In genomic region chr2:209771474-209772292, GRCh38 we compare ENCODE assay signal across 9 cellular contexts. TPM values are rescaled to one million over a fixed set of nuclear protein-coding genes. Genes with fewer than 3 reads are reported as not detected.
DNase-seq lines count a peak whose midpoint lies in the region; ATAC-seq, FAIRE-seq and TF ChIP-seq lines count a peak whose summit lies in the region.
"Had no signal": no experiment of that assay in that cellular context is flagged by ENCODE, and none has a peak within 500 bp of the region (broad histone marks: within the 10 kb centered on the region; RNA-seq: fewer than 3 reads in every experiment).

A gene with protein sequence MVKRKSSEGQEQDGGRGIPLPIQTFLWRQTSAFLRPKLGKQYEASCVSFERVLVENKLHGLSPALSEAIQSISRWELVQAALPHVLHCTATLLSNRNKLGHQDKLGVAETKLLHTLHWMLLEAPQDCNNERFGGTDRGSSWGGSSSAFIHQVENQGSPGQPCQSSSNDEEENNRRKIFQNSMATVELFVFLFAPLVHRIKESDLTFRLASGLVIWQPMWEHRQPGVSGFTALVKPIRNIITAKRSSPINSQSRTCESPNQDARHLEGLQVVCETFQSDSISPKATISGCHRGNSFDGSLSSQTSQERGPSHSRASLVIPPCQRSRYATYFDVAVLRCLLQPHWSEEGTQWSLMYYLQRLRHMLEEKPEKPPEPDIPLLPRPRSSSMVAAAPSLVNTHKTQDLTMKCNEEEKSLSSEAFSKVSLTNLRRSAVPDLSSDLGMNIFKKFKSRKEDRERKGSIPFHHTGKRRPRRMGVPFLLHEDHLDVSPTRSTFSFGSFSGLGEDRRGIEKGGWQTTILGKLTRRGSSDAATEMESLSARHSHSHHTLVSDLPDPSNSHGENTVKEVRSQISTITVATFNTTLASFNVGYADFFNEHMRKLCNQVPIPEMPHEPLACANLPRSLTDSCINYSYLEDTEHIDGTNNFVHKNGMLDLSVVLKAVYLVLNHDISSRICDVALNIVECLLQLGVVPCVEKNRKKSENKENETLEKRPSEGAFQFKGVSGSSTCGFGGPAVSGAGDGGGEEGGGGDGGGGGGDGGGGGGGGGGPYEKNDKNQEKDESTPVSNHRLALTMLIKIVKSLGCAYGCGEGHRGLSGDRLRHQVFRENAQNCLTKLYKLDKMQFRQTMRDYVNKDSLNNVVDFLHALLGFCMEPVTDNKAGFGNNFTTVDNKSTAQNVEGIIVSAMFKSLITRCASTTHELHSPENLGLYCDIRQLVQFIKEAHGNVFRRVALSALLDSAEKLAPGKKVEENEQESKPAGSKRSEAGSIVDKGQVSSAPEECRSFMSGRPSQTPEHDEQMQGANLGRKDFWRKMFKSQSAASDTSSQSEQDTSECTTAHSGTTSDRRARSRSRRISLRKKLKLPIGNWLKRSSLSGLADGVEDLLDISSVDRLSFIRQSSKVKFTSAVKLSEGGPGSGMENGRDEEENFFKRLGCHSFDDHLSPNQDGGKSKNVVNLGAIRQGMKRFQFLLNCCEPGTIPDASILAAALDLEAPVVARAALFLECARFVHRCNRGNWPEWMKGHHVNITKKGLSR (N-terminal part only) (plus strand): TSS chr2:209771832. CDS start chr2:209772073, 241 bp downstream.

- no peak for TF ChIP-seq EP300 in K562 (IDR thresholded peaks at IDR 0.05; ENCODE audit: low read length)

- intact Hi-C loops in K562 (cut with micrococcal nuclease), result no loop called here

- in situ Hi-C loops in Caki2 (cut with HindIII; ENCODE audit: low pct_unique_long_range_greater_than_20kb, low sequenced_read_pairs), result no loop called here
- in situ Hi-C loops in K562 (cut with MboI), result no loop called here

- H3K9me3 ChIP-seq in H9 (ENCODE audit: control insufficient read depth, low read depth, low read length) (no peaks in the 10 kb centered on the region), K562 (replicated peaks; ENCODE audit: control insufficient read depth, insufficient read depth, low read depth, low read length) (no peaks in the 10 kb centered on the region)

- DNase-seq in Caki2 (ENCODE audit: low read depth) (peak; percentile 45), H9 (peak; percentile 85), NCI-H510A treated with DMSO at 0.1 percent for 48 hours (lab: John Stamatoyannopoulos, UW) (peak; percentile 70), K562 (ENCODE audit: extremely low read depth in 1 of 4, low spot score in 3 of 4) (peak; percentile 35 to 50 (median 38)), hippocampal formation (lab: John Stamatoyannopoulos, UW) (peak; percentile 17 to 54), putamen (ENCODE audit: low spot score) (peak; percentile 60), GF-D8 (lab: John Stamatoyannopoulos, UW) (no peak)
- DNase-seq in NK-92 treated with Interleukin-12 subunit alpha and Interleukin-12 subunit beta, amount 100 ng/mL, for 24 hours (lab: John Stamatoyannopoulos, UW), result no peak

- H3K79me1 ChIP-seq in H9 (ENCODE audit: insufficient read depth, low read depth, low read length, poor library complexity, severe bottlenecking), result no peaks in the 10 kb centered on the region

- WGBS in H9 (ENCODE audit: extremely low coverage, insufficient read length, low lambda C conversion rate), result no CpG with 5 or more reads among the region's 73 CpGs
- WGBS in K562 (ENCODE audit: insufficient coverage, low coverage, missing lambda C conversion rate), result 1% methylated on average over 17 of the region's 73 CpGs

- POLR2A ChIA-PET in K562 (lab: Yijun Ruan, JAX), result interaction anchor here (0.6 kb wide), 1 partner anchor 466 kb away, joined by 3 read pairs; no protein-coding TSS in a partner anchor

- H3K9ac ChIP-seq in H9 (ENCODE audit: extremely low read depth, insufficient read length, low read length) (no peak within 1 kb of the TSS), K562 (ENCODE audit: insufficient read depth in 1 of 2, low read depth in 2 of 2, low read length in 2 of 2) (no peak within 1 kb of the TSS; a peak in 1 of 4 replicates)

- H3K18ac ChIP-seq in H9 (ENCODE audit: insufficient read length, low read depth, low read length), result no peak within 1 kb of the TSS

- H3K4me2 ChIP-seq in H9 (ENCODE audit: insufficient read depth, insufficient read length, low read length), result peak within 1 kb of the TSS; percentile 35
- H3K4me2 ChIP-seq in K562 (ENCODE audit: insufficient read depth, low read length), result no peak within 1 kb of the TSS

- H2AFZ ChIP-seq in H9 (ENCODE audit: low read length), result no peak within 1 kb of the TSS
- H2AFZ ChIP-seq in K562 (ENCODE audit: low read depth, low read length), result no peak within 1 kb of the TSS

- no peak within 1 kb of the TSS for H4K8ac ChIP-seq in H9 (replicated peaks; ENCODE audit: insufficient read length, low read depth, low read length)

- no peak within 1 kb of the TSS for H3K4ac ChIP-seq in H9 (ENCODE audit: low read depth, low read length)

- no peak within 1 kb of the TSS for H4K91ac ChIP-seq in H9 (ENCODE audit: insufficient read length, low read depth, low read length)

- H4K5ac ChIP-seq in H9 (ENCODE audit: insufficient read length, low read depth, low read length), result no peak within 1 kb of the TSS

- no peak for FAIRE-seq in K562 (lab: Jason Lieb, UNC)

- H3K4me1 Mint-ChIP-seq in H9, result peaks cover 6 to 12% of the 10 kb centered on the region in 2 experiments

- TF ChIP-seq CTCF in H9 (conservative IDR thresholded peaks at IDR 0.05) (no peak), K562 (IDR thresholded peaks at IDR 0.05 in 2 of 3, conservative IDR thresholded peaks at IDR 0.05 in 1 of 3; ENCODE audit: insufficient read depth in 2 of 3, low read depth in 1 of 3, low read length in 3 of 3) (no peak)

- H3K79me2 ChIP-seq in H9 (ENCODE audit: insufficient read depth, low read length) (no peaks in the 10 kb centered on the region), K562 (ENCODE audit: control insufficient read depth, insufficient read depth, low read length) (no peaks in the 10 kb centered on the region)

- H2BK120ac ChIP-seq in H9 (ENCODE audit: low read depth, low read length, poor library complexity, severe bottlenecking), result no peak within 1 kb of the TSS

- no peaks in the 10 kb centered on the region for H3K36me3 Mint-ChIP-seq in H9 (ENCODE audit: insufficient read depth in 1 of 3, low read depth in 3 of 3)
- H3K36me3 Mint-ChIP-seq: naive thymus-derived CD4-positive, alpha-beta T cell had no signal

- ATAC-seq in K562, result peak; percentile 82
- ATAC-seq: naive thymus-derived CD4-positive, alpha-beta T cell had no signal

- no peaks in the 10 kb centered on the region for H3K9me1 ChIP-seq in K562 (ENCODE audit: control insufficient read depth, insufficient read depth, low read length)

- H2BK5ac ChIP-seq in H9 (ENCODE audit: insufficient read length, low read length), result no peak within 1 kb of the TSS

- peaks cover 3% of the 10 kb centered on the region for H3K23me2 ChIP-seq in H9 (ENCODE audit: insufficient read length, low read depth, low read length, poor library complexity, severe bottlenecking)

- no peak within 1 kb of the TSS for H2BK20ac ChIP-seq in H9 (ENCODE audit: low read depth, low read length, poor library complexity, severe bottlenecking)

- no peak within 1 kb of the TSS for H3K23ac ChIP-seq in H9 (ENCODE audit: insufficient read length, low read depth, low read length)

- H3K14ac ChIP-seq in H9 (ENCODE audit: insufficient read depth, low read length), result no peak within 1 kb of the TSS

- no peak within 1 kb of the TSS for H2AK5ac ChIP-seq in H9 (ENCODE audit: insufficient read length, low read length)

- no peak within 1 kb of the TSS for H3K4me3 ChIP-seq in K562

- H3K27ac ChIP-seq in H9 (ENCODE audit: insufficient read length, low read depth, low read length) (no peak within 1 kb of the TSS), K562 (ENCODE audit: extremely low read depth, low read depth, low read length) (no peak within 1 kb of the TSS)

- no peak within 1 kb of the TSS for H3T11ph ChIP-seq in H9 (ENCODE audit: low read length)

- H2BK15ac ChIP-seq in H9 (ENCODE audit: low read depth, low read length), result no peak within 1 kb of the TSS

- no peaks in the 10 kb centered on the region; a peak in 2 of 5 replicates for H3K9me3 Mint-ChIP-seq in H9

- no peak for TF ChIP-seq RAD21 in K562 (CRISPR knock-in tag; conservative IDR thresholded peaks at IDR 0.05 in 1 of 2, IDR thresholded peaks at IDR 0.05 in 1 of 2)

- H3K4me3 Mint-ChIP-seq in H9, result peak within 1 kb of the TSS; percentile 66 to 82

- peaks cover 71% of the 10 kb centered on the region for H3K27me3 Mint-ChIP-seq in H9 (ENCODE audit: low read depth)

- peak within 1 kb of the TSS in 1 of 3 experiments; percentile 78; a peak in 1 of 7 replicates for H3K27ac Mint-ChIP-seq in H9
- H3K27ac Mint-ChIP-seq: naive thymus-derived CD4-positive, alpha-beta T cell had no signal

- H3K56ac ChIP-seq in H9 (ENCODE audit: insufficient read length, low read depth, low read length), result no peak within 1 kb of the TSS

- H3K4me1 ChIP-seq in H9 (ENCODE audit: insufficient read depth, low read length), result no peaks in the 10 kb centered on the region
- H3K4me1 ChIP-seq in K562 (replicated peaks in 1 of 2; ENCODE audit: control insufficient read depth in 2 of 2, insufficient read depth in 2 of 2, low read length in 2 of 2), result peaks cover 0 to 7% of the 10 kb centered on the region in 2 experiments; a peak in 1 of 5 replicates

- no peak for TF ChIP-seq POLR2A in K562 (conservative IDR thresholded peaks at IDR 0.05)

- CTCF ChIA-PET in K562 (lab: Yijun Ruan, JAX; ENCODE audit: low intra/inter-chr PET ratio), result no interaction called here

- no peaks in the 10 kb centered on the region for H3K36me3 ChIP-seq in K562 (ENCODE audit: control insufficient read depth, insufficient read depth, low read length)

- H3K27me3 ChIP-seq in H9 (ENCODE audit: insufficient read depth, low read length), result peaks cover 11% of the 10 kb centered on the region; the same call in 1 of the 2 replicates
- H3K27me3 ChIP-seq in K562 (ENCODE audit: control insufficient read depth in 2 of 2, insufficient read depth in 2 of 2, low read length in 2 of 2), result no peaks in the 10 kb centered on the region

- H4K20me1 ChIP-seq in H9 (ENCODE audit: control insufficient read depth, insufficient read depth, insufficient read length) (no peaks in the 10 kb centered on the region), K562 (replicated peaks; ENCODE audit: control insufficient read depth, insufficient read depth, low read length) (no peaks in the 10 kb centered on the region)

- no peak within 1 kb of the TSS for H2BK12ac ChIP-seq in H9 (ENCODE audit: insufficient read length, low read depth, low read length)

- BruUV-seq in K562 (replicated peaks; lab: Mats Ljungman, UMichigan), result no TSS peak

RNA-seq across cellular contexts. Expression of the gene that starts here (rescaled TPM):
- total RNA-seq in Caki2 (2014; rRNA removed; shearing (Covaris generic); ENCODE audit: low replicate concordance), result 0.03 TPM in 1 of 2 replicates, not detected in the other
- total RNA-seq in H9 (2021) (0.52 and 0.77 TPM in 2 replicates), K562 (2014; rRNA removed) (not detected in 2 replicates), K562 (2014; rRNA removed; fragmentation: Illumina TruSeq; extraction: Trizol) (under 0.01 TPM in 1 of 2 replicates, not detected in the other), K562 (2015; rRNA removed; fragmentation: Illumina TruSeq; extraction: Trizol) (not detected in 2 replicates), K562 (2021) (0.11 TPM in 1 of 2 replicates, not detected in the other)
- total RNA-seq in K562 (2011; cell fraction: chromatin; rRNA removed; ENCODE audit: low replicate concordance), result 0.09 and 0.11 TPM in 2 replicates
- 0.13 TPM in 1 of 2 replicates, not detected in the other for total RNA-seq in K562 (2011; cell fraction: nucleolus; rRNA removed)
- total RNA-seq in K562 (2011; cell fraction: nucleoplasm; rRNA removed), result 0.07 TPM in 1 of 2 replicates, not detected in the other
- polyA plus RNA-seq in K562 (2011; rRNA removed) (not detected in 2 replicates), K562 (2014; fragmentation: Illumina TruSeq; extraction: Trizol) (0.01 TPM in 1 of 2 replicates, not detected in the other), K562 (2014; fragmentation: Nextera tagmentation; extraction: Ambion mirVana) (under 1 TPM in 1 of 2 experiments, not detected in 1; under 0.01 TPM), K562 (2014; rRNA removed) (0.04 TPM in 1 of 2 replicates, not detected in the other)
- polyA plus RNA-seq in K562 (2011; cell fraction: cytosol; rRNA removed), result not detected in 2 replicates
- 0.11 TPM in 1 of 2 replicates, not detected in the other for polyA plus RNA-seq in K562 (2011; cell fraction: nucleus; rRNA removed)
- polyA plus RNA-seq in K562 (2012), result under 0.01 and 0.01 TPM in 2 replicates
- not detected in 2 replicates for polyA minus RNA-seq in K562 (2011; rRNA and poly(A)+ RNA removed)
- not detected in 2 replicates for polyA minus RNA-seq in K562 (2011; cell fraction: cytosol; rRNA and poly(A)+ RNA removed)
- under 0.01 TPM in 1 of 2 replicates, not detected in the other for polyA minus RNA-seq in K562 (2011; cell fraction: nucleus; rRNA and poly(A)+ RNA removed)
- total RNA-seq: naive thymus-derived CD4-positive, alpha-beta T cell had no signal
- polyA plus RNA-seq: naive thymus-derived CD4-positive, alpha-beta T cell had no signal

Comparison
In these comparisons a context has a peak if more than half of its experiments do, and no peak if none do; other contexts are left out.
1. Peak in DNase-seq in Caki2; RNA of the gene not detected or under 1 TPM.
2. Peak in DNase-seq and H3K4me2 ChIP-seq in H9; RNA of the gene not detected or under 1 TPM.
3. Peak in DNase-seq and ATAC-seq in K562; RNA of the gene not detected or under 1 TPM.
4. DNase-seq: peak in NCI-H510A treated with DMSO at 0.1 percent for 48 hours (single experiment), hippocampal formation (2 of 2) and putamen (single experiment); none in NK-92 treated with Interleukin-12 subunit alpha and Interleukin-12 subunit beta, amount 100 ng/mL, for 24 hours (single experiment) and GF-D8 (single experiment).